17 cellular contexts compared by ENCODE assay signal in the genomic region with DNA sequence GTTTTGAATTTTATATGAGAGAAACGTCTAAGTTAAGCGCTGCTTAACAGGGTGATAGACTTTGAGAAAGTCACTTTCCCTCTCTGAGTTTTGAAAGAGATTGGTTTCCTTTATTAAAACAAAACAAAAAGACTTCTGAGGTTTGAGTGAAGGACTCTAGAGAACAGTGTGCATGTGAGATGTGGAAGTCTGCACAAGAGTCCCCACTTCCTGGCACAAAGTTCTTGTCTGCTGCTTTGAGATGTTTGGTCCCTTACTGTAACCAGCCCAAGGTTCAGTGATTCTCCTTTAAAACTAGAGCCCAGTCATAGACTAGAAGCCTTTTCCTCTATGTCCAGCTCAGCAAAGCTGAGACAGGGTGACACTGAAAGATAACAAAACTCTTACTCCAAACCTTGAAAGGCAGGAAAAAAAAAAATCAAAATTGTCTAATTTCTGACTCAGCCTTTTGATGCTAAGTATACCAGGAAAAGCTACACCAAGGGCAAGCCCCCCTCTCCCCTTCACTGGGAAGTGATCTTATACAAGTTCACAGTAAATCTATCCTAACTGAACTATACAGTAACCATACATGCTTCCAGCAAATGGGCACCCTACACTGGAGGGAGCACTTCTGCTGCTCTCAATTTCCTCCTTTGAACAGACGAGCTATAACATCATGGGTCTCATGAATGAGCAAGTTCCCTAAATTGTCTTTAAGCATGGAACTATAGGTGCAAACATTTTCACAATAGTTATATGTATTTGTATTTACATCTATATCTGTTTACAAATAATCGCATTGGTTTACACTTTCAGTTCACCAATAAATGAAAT. TPM values are rescaled to one million over a fixed set of nuclear protein-coding genes. Genes with fewer than 3 reads are reported as not detected.
DNase-seq lines count a peak whose midpoint lies in the region; ATAC-seq and TF ChIP-seq lines count a peak whose summit lies in the region.
"Had no signal": no experiment of that assay in that cellular context is flagged by ENCODE, and none has a peak within 500 bp of the region (broad histone marks: within the 10 kb centered on the region; RNA-seq: fewer than 3 reads in every experiment).

No MANE protein-coding gene starts in this region.

- H3K27ac ChIP-seq in BLaER1 treated with 17β-estradiol and CSF1 and Interleukin-3, amounts not matched to agents 10 nM and 100 nM: peak overlapping the region in 4 of 11 experiments; percentile 5 to 64 (median 52); a peak in 6 of 22 replicates
- H3K27ac ChIP-seq in gastroesophageal sphincter: no peak overlapping the region
- H3K27ac ChIP-seq: BLaER1, parathyroid adenoma, SJSA1, upper lobe of left lung, WERI-Rb-1 had no signal

- H3K9ac ChIP-seq in BLaER1 treated with 17β-estradiol and CSF1 and Interleukin-3, amounts not matched to agents 10 nM and 100 nM: peak overlapping the region in 1 of 11 experiments; percentile 48; a peak in 2 of 22 replicates
- H3K9ac ChIP-seq: BLaER1, parathyroid adenoma had no signal

- H4K20me1 ChIP-seq in BLaER1 treated with 17β-estradiol and CSF1 and Interleukin-3, amounts not matched to agents 10 nM and 100 nM: no peaks in the 10 kb centered on the region
- H4K20me1 ChIP-seq: BLaER1 had no signal

- peak overlapping the region in 7 of 11 experiments; percentile 1 to 88 (median 10); a peak in 9 of 22 replicates for H3K4me2 ChIP-seq in BLaER1 treated with 17β-estradiol and CSF1 and Interleukin-3, amounts not matched to agents 10 nM and 100 nM
- H3K4me2 ChIP-seq: BLaER1 had no signal

- ATAC-seq in GM18511 (IDR thresholded peaks at IDR 0.05; ENCODE audit: unreplicated experiment) (peak; percentile 54), gastroesophageal sphincter (no peak), HG03378 (IDR thresholded peaks at IDR 0.05; ENCODE audit: unreplicated experiment) (no peak), left colon (no peak)

- H3K9me3 ChIP-seq in BLaER1 treated with 17β-estradiol and CSF1 and Interleukin-3, amounts not matched to agents 10 nM and 100 nM (replicated peaks in 1 of 11): no peaks in the 10 kb centered on the region
- no peaks in the 10 kb centered on the region for H3K9me3 ChIP-seq in gastroesophageal sphincter
- H3K9me3 ChIP-seq: BLaER1, SJSA1, upper lobe of left lung had no signal

- no peak for TF ChIP-seq EP300 in gastroesophageal sphincter (IDR thresholded peaks at IDR 0.05)

- intact Hi-C loops in left colon (cut with DNase I, micrococcal nuclease): no loop called here

- no peak for TF ChIP-seq POLR2A in gastroesophageal sphincter (IDR thresholded peaks at IDR 0.05)

- peaks cover 0 to 87% (median 10%) of the 10 kb centered on the region in 10 experiments; a peak in 12 of 20 replicates for H3K4me1 ChIP-seq in BLaER1 treated with 17β-estradiol and CSF1 and Interleukin-3, amounts not matched to agents 10 nM and 100 nM
- peaks cover 4 to 48% (median 6%) of the 10 kb centered on the region in 3 donors for H3K4me1 ChIP-seq in gastroesophageal sphincter
- H3K4me1 ChIP-seq: SJSA1 had no signal

- no peaks in the 10 kb centered on the region for H3K36me3 ChIP-seq in BLaER1 treated with 17β-estradiol and CSF1 and Interleukin-3, amounts not matched to agents 10 nM and 100 nM
- H3K36me3 ChIP-seq in gastroesophageal sphincter: peaks cover 0 to 12% of the 10 kb centered on the region in 2 donors
- H3K36me3 ChIP-seq: BLaER1, SJSA1, WERI-Rb-1 had no signal

- TF ChIP-seq CTCF in gastroesophageal sphincter (IDR thresholded peaks at IDR 0.05): no peak

- H3K4me3 ChIP-seq in BLaER1 treated with 17β-estradiol and CSF1 and Interleukin-3, amounts not matched to agents 10 nM and 100 nM: no peak overlapping the region
- no peak overlapping the region for H3K4me3 ChIP-seq in Jurkat, Clone E6-1 (ENCODE audit: low read length)
- H3K4me3 ChIP-seq in gastroesophageal sphincter: peak overlapping the region; percentile 45 to 49
- H3K4me3 ChIP-seq: BLaER1, SJSA1, upper lobe of left lung had no signal

- whole genome bisulfite sequencing in gastroesophageal sphincter (ENCODE audit: low coverage in 1 of 2), 2 donors: 67 to 77% methylated on average over 4 of the region's 4 CpGs

- no peaks in the 10 kb centered on the region for H3K27me3 ChIP-seq in BLaER1 treated with 17β-estradiol and CSF1 and Interleukin-3, amounts not matched to agents 10 nM and 100 nM
- H3K27me3 ChIP-seq in gastroesophageal sphincter: no peaks in the 10 kb centered on the region
- H3K27me3 ChIP-seq: BLaER1, SJSA1, upper lobe of left lung had no signal

- DNase-seq in Jurkat, Clone E6-1 (ENCODE audit: low read depth, low spot score): peak; percentile 24
- DNase-seq in H4 (ENCODE audit: low spot score) (no peak), hepatic stellate cell (ENCODE audit: low spot score) (no peak), left colon (no peak)
- DNase-seq: activated naive CD4-positive, alpha-beta T cell treated with anti-CD3 and anti-CD28 coated beads, Interleukin-2, amount 50 U/mL, for 16 hours; H7; kidney; upper lobe of left lung; WERI-Rb-1 had no signal

RNA-seq across cellular contexts. Expression of gene POPDC2, which starts 2.3 kb away (rescaled TPM):
- not detected for polyA plus RNA-seq in Jurkat, Clone E6-1 (2012; ENCODE audit: insufficient read depth, insufficient read length)
- total RNA-seq in gastroesophageal sphincter (10 to 100 TPM; 19.7 to 98.2 (median 67.6) TPM), left colon (10 to 100 TPM in 1 of 2 donors, 1 to 10 TPM in 1; 1.1 to 13.9 TPM)
- 0.06 and 0.54 TPM in 2 replicates for total RNA-seq in H4 (2014; rRNA removed; shearing (Covaris generic))
- total RNA-seq: bronchial epithelial cell had no signal

RNA-seq across cellular contexts. Expression of gene COX17, which starts 19.1 kb away (rescaled TPM):
- 137 TPM for polyA plus RNA-seq in Jurkat, Clone E6-1 (2012; ENCODE audit: insufficient read depth, insufficient read length)
- total RNA-seq in gastroesophageal sphincter (10 to 100 TPM; 31.9 to 84.8 (median 62.7) TPM), left colon (10 to 100 TPM; 46.0 to 56.8 TPM)
- total RNA-seq in H4 (2014; rRNA removed; shearing (Covaris generic)): 90.9 and 100 TPM in 2 replicates

RNA-seq across cellular contexts. Expression of gene CFAP91, which starts 44.7 kb away (rescaled TPM):
- not detected for polyA plus RNA-seq in Jurkat, Clone E6-1 (2012; ENCODE audit: insufficient read depth, insufficient read length)
- 1 to 10 TPM; 2.6 to 7.8 (median 4.1) TPM for total RNA-seq in gastroesophageal sphincter
- total RNA-seq in H4 (2014; rRNA removed; shearing (Covaris generic)): 0.17 TPM in 1 of 2 replicates, not detected in the other
- 1 to 10 TPM in 1 of 2 donors, under 1 TPM in 1; 0.52 to 1.3 TPM for total RNA-seq in left colon
- total RNA-seq: bronchial epithelial cell had no signal

Comparison
In these comparisons a context has a peak if more than half of its experiments do, and no peak if none do; other contexts are left out.
1. H3K4me3 ChIP-seq: peak in gastroesophageal sphincter (2 of 2); none in BLaER1 treated with 17β-estradiol and CSF1 and Interleukin-3, amounts not matched to agents 10 nM and 100 nM (0 of 10) and Jurkat, Clone E6-1 (single experiment).